Comparison of ENCODE assay signal across 12 cellular contexts in the genomic region with DNA sequence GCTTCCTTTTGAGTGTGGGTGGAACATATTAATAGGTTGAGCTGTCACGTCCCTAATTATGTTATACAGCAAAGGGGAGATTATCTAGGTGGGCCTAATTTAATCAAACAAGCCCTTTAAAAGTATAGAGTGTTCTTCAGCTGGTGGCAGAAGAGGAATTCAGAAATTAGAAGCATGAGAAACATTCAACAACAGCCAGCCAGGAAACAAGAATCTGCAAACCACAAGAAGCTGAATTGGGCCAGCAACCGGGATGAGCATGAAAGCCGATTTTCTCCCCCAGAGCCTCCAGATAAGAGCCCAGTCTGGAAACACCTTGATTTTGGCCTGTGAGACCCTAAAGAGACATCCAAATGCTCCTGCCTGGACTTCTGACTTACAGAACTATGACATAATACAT.
DNase-seq lines count a peak whose midpoint lies in the region; ATAC-seq lines count a peak whose summit lies in the region.
"Had no signal": no experiment of that assay in that cellular context is flagged by ENCODE, and none has a peak within 500 bp of the region (broad histone marks: within the 10 kb centered on the region; RNA-seq: fewer than 3 reads in every experiment).

No MANE protein-coding gene starts in this region.

- intact Hi-C loops in head of caudate nucleus (cut with DNase I) = no loop called here

- ATAC-seq in GM19324 (IDR thresholded peaks at IDR 0.05; ENCODE audit: low FRiP score, unreplicated experiment) = no peak

- DNase-seq in AG08395 (ENCODE audit: low spot score) = peak; percentile 11
- DNase-seq in SK-N-DZ (ENCODE audit: low spot score) = peak; percentile 42
- DNase-seq in astrocyte of the hippocampus (ENCODE audit: low read depth, low spot score) = peak; percentile 71
- DNase-seq in islet precursor cell = peak; percentile 10
- no peak for DNase-seq in head of caudate nucleus
- DNase-seq in NCI-H748 treated with DMSO at 0.1 percent for 48 hours (lab: John Stamatoyannopoulos, UW) = no peak
- no peak for DNase-seq in NCI-H2171 (lab: John Stamatoyannopoulos, UW)
- DNase-seq: BE2C; CD4-positive, alpha-beta memory T cell; DMS79; EL had no signal

Comparison
In these comparisons a context has a peak if more than half of its experiments do, and no peak if none do; other contexts are left out.
1. DNase-seq: peak in AG08395 (single experiment), SK-N-DZ (single experiment), astrocyte of the hippocampus (single experiment) and islet precursor cell (single experiment); none in head of caudate nucleus (0 of 42), NCI-H748 treated with DMSO at 0.1 percent for 48 hours (single experiment) and NCI-H2171 (single experiment).